Comparison of ENCODE assay signal across 8 cellular contexts in genomic region chrX:145623453-145623852, GRCh38.
"Had no signal": no experiment of that assay in that cellular context is flagged by ENCODE, and none has a peak within 500 bp of the region (broad histone marks: within the 10 kb centered on the region; RNA-seq: fewer than 3 reads in every experiment).

No MANE protein-coding gene starts in this region.

- H3K4me1 Mint-ChIP-seq: GM23338 had no signal

- H3K4me2 ChIP-seq: GM23338 had no signal

- H3K4me3 Mint-ChIP-seq: GM23338, H9 had no signal

- H3K27ac Mint-ChIP-seq: GM23338, H9 had no signal

- H2AFZ ChIP-seq: GM23338 had no signal

- FAIRE-seq: H1, H54, HTR-8/SVneo, K562 had no signal

- H3K4me3 ChIP-seq: GM23338, K562 had no signal

- DNase-seq: H9, HCEC 1CT, IMR-90 had no signal
